Comparison of ENCODE assay signal across 9 cellular contexts in the genomic region with DNA sequence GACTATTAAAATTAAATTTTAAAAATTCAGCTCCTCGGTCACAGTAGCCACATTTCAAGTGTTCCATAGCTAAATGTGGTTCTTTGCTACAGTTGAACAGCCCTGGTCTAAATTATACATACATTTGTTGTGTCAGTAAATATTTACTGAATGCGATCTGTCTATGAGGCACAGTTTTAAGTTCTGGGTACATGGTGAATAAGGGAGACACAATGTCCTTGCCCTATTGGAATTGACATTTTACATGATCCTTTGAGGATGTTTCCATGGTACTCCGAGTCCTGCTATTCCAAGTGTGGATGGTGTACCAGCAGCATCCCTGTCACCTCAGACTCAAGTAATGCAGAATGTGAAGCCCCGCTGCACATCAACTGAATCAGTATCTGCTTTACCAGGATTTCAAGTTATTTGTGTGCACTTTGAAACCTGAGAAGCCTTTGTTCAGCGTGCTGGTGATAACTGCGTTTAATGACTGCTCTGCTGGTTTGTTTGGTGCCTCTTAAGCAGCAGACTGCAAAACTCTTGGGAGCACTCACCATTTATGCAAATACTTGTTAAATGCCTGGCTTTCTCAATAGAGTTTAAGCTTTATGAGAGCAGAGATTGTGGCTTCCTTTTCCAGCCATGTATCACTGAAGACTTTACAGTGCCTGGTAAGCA. TPM values are rescaled to one million over a fixed set of nuclear protein-coding genes. Genes with fewer than 3 reads are reported as not detected.
DNase-seq lines count a peak whose midpoint lies in the region; ATAC-seq, FAIRE-seq and TF ChIP-seq lines count a peak whose summit lies in the region.
"Had no signal": no experiment of that assay in that cellular context is flagged by ENCODE, and none has a peak within 500 bp of the region (broad histone marks: within the 10 kb centered on the region; RNA-seq: fewer than 3 reads in every experiment).

No MANE protein-coding gene starts in this region.

- no peak for FAIRE-seq in small intestine (lab: Jason Lieb, UNC)
- FAIRE-seq: colon had no signal

- H3K36me3 ChIP-seq in heart left ventricle (no peaks in the 10 kb centered on the region), right atrium auricular region (no peaks in the 10 kb centered on the region), PC-3 (ENCODE audit: low read depth, low read length) (no peaks in the 10 kb centered on the region; the same call in 1 of the 2 replicates), small intestine (ENCODE audit: control insufficient read depth in 2 of 2, insufficient read depth in 2 of 2, low read length in 2 of 2) (no peaks in the 10 kb centered on the region), H7 (replicated peaks; ENCODE audit: control insufficient read depth, insufficient read depth, low read length) (no peaks in the 10 kb centered on the region)

- TSS peak; percentile 40 for BruUV-seq in PC-3 (replicated peaks; lab: Mats Ljungman, UMichigan)

- DNase-seq in heart left ventricle (no peak), right atrium auricular region (ENCODE audit: low spot score) (no peak), PC-3 (peak; percentile 49), fibroblast of pulmonary artery (ENCODE audit: low read depth) (peak; percentile 24), small intestine (peak; percentile 71), H7 (no peak)
- no peak for DNase-seq in activated CD8-positive, alpha-beta memory T cell treated with anti-CD3 and anti-CD28 coated beads, Interleukin-2, amount 50 U/mL, for 48 hours

- H3K27ac ChIP-seq in heart left ventricle (peak overlapping the region in 1 of 12 donors; percentile 58), right atrium auricular region (no peak overlapping the region), PC-3 (ENCODE audit: low read length) (no peak overlapping the region), small intestine (ENCODE audit: low read depth in 1 of 2, low read length in 1 of 2) (no peak overlapping the region)

- H3K4me3 ChIP-seq in heart left ventricle (peak overlapping the region in 8 of 12 donors; percentile 59 to 90 (median 82)), right atrium auricular region (no peak overlapping the region), PC-3 (ENCODE audit: low read length) (peak overlapping the region; percentile 83), fibroblast of pulmonary artery (replicated peaks; ENCODE audit: low read depth, low read length) (peak overlapping the region; percentile 15), small intestine (ENCODE audit: low read depth in 1 of 2, low read length in 2 of 2) (peak overlapping the region in 1 of 2 donors; percentile 88), H7 (ENCODE audit: insufficient read depth, low read depth, low read length) (no peak overlapping the region)

- ATAC-seq in heart left ventricle, result peak in 1 of 4 donors; percentile 24
- peak; percentile 71 for ATAC-seq in PC-3
- ATAC-seq in GM21737 (IDR thresholded peaks at IDR 0.05; ENCODE audit: unreplicated experiment), result no peak

- no peak for TF ChIP-seq POLR2A in heart left ventricle (IDR thresholded peaks at IDR 0.05)

- no peaks in the 10 kb centered on the region for H3K9me2 ChIP-seq in PC-3 (replicated peaks; ENCODE audit: low read length)

- H3K4me1 ChIP-seq in heart left ventricle, result peaks cover 0 to 32% (median 21%) of the 10 kb centered on the region in 12 donors
- H3K4me1 ChIP-seq in right atrium auricular region, result peaks cover 0 to 19% of the 10 kb centered on the region in 2 donors
- peaks cover 11% of the 10 kb centered on the region for H3K4me1 ChIP-seq in PC-3 (ENCODE audit: insufficient read depth, low read length)
- H3K4me1 ChIP-seq in small intestine (ENCODE audit: control insufficient read depth in 2 of 2, insufficient read depth in 1 of 2, low read depth in 1 of 2, low read length in 1 of 2), result peaks cover 4 to 5% of the 10 kb centered on the region in 2 donors

- peak overlapping the region; percentile 83 for H3K4me2 ChIP-seq in PC-3 (ENCODE audit: low read length)

- H3K79me2 ChIP-seq in PC-3 (ENCODE audit: low read length), result peaks cover 60% of the 10 kb centered on the region

- peak overlapping the region; percentile 67; the same call in 1 of the 2 replicates for H3K9ac ChIP-seq in PC-3 (ENCODE audit: low read length)

- 55 to 71% (median 62%) methylated on average over 6 of the region's 6 CpGs for WGBS in heart left ventricle, 4 donors
- 16 to 53% (median 44%) methylated on average over 6 of the region's 6 CpGs for WGBS in small intestine, 3 donors

- H3F3A ChIP-seq in PC-3 (ENCODE audit: low read length, unreplicated experiment), result no peaks in the 10 kb centered on the region

- no peak overlapping the region for H2AFZ ChIP-seq in PC-3 (ENCODE audit: low read length)

- CTCF ChIA-PET in PC-3 (lab: Charles Lee), result no interaction called here

- intact Hi-C loops in heart left ventricle (cut with DNase I) (loop anchor here in 7 of 10 donors (5.0 to 10.0 kb wide), 10 partner anchors 34 to 198 kb away; no protein-coding TSS in a partner anchor), PC-3 (cut with micrococcal nuclease) (loop anchor here (1.0 to 10.0 kb wide), 5 partner anchors 34 to 389 kb away; partner anchors contain the start of gene RMP24)

- H3K9me3 ChIP-seq in heart left ventricle, result peaks cover 0 to 21% (median under 1%) of the 10 kb centered on the region in 12 donors
- H3K9me3 ChIP-seq in right atrium auricular region, result peaks cover 0 to 4% of the 10 kb centered on the region in 2 donors
- H3K9me3 ChIP-seq in PC-3 (ENCODE audit: low read length), result no peaks in the 10 kb centered on the region
- no peaks in the 10 kb centered on the region for H3K9me3 ChIP-seq in small intestine (ENCODE audit: control insufficient read depth, low read depth)

- no peaks in the 10 kb centered on the region for H4K20me1 ChIP-seq in PC-3 (ENCODE audit: low read length)

- H3K27me3 ChIP-seq in heart left ventricle (no peaks in the 10 kb centered on the region), right atrium auricular region (no peaks in the 10 kb centered on the region), PC-3 (ENCODE audit: low read length) (no peaks in the 10 kb centered on the region), small intestine (ENCODE audit: control insufficient read depth in 2 of 2, insufficient read depth in 2 of 2, low read length in 2 of 2) (no peaks in the 10 kb centered on the region), H7 (ENCODE audit: control insufficient read depth, insufficient read depth, low read length) (peaks cover 4% of the 10 kb centered on the region)

- POLR2A ChIA-PET in PC-3 (lab: Charles Lee; ENCODE audit: unreplicated experiment), result interaction anchor here (0.6 to 1.0 kb wide), 2 partner anchors 104 to 368 kb away, joined by 4 to 6 read pairs; no protein-coding TSS in a partner anchor

- no peak for TF ChIP-seq CTCF in heart left ventricle (IDR thresholded peaks at IDR 0.05)
- no peak for TF ChIP-seq CTCF in right atrium auricular region (IDR thresholded peaks at IDR 0.05)
- no peak for TF ChIP-seq CTCF in PC-3 (conservative IDR thresholded peaks at IDR 0.05; ENCODE audit: low read depth, low read length)
- no peak for TF ChIP-seq CTCF in fibroblast of pulmonary artery (IDR thresholded peaks at IDR 0.05; ENCODE audit: low read length, missing control alignments)

RNA-seq across cellular contexts. Expression of gene GALNT1, which starts 1.5 kb away (rescaled TPM):
- total RNA-seq in heart left ventricle, result 10 to 100 TPM; 26.9 to 69.0 (median 43.0) TPM
- 10 to 100 TPM in 1 of 2 donors, 1 to 10 TPM in 1; 9.6 to 37.7 TPM for polyA plus RNA-seq in heart left ventricle
- 10 to 100 TPM; 29.6 to 35.2 TPM for total RNA-seq in right atrium auricular region
- 17.9 and 25.0 TPM in 2 replicates for total RNA-seq in PC-3 (2014; rRNA removed)
- polyA plus RNA-seq in small intestine, result 10 to 100 TPM; 18.4 to 48.1 (median 24.6) TPM
- 83.3 and 93.4 TPM in 2 replicates for total RNA-seq in H7 (2014; rRNA removed; shearing (Covaris generic))

Comparison
In these comparisons a context has a peak if more than half of its experiments do, and no peak if none do; other contexts are left out.
1. H3K4me3 ChIP-seq: peak in heart left ventricle (8 of 12), PC-3 (single experiment) and fibroblast of pulmonary artery (single experiment); none in right atrium auricular region (0 of 2) and H7 (single experiment).
2. DNase-seq: peak in PC-3 (single experiment), fibroblast of pulmonary artery (single experiment) and small intestine (single experiment); none in heart left ventricle (0 of 5), right atrium auricular region (single experiment), H7 (single experiment) and activated CD8-positive, alpha-beta memory T cell treated with anti-CD3 and anti-CD28 coated beads, Interleukin-2, amount 50 U/mL, for 48 hours (single experiment).